Comparison of ENCODE assay signal across 9 cellular contexts in genomic region chr2:19360881-19361321, GRCh38. TPM values are rescaled to one million over a fixed set of nuclear protein-coding genes. Genes with fewer than 3 reads are reported as not detected.
DNase-seq lines count a peak whose midpoint lies in the region; ATAC-seq and TF ChIP-seq lines count a peak whose summit lies in the region.
"Had no signal": no experiment of that assay in that cellular context is flagged by ENCODE, and none has a peak within 500 bp of the region (broad histone marks: within the 10 kb centered on the region; RNA-seq: fewer than 3 reads in every experiment).

No MANE protein-coding gene starts in this region.

- no peaks in the 10 kb centered on the region for H3K36me3 ChIP-seq in H7 (replicated peaks; ENCODE audit: control insufficient read depth, insufficient read depth, low read length)
- no peaks in the 10 kb centered on the region for H3K36me3 ChIP-seq in left ventricle myocardium inferior
- H3K36me3 ChIP-seq in rectal smooth muscle tissue (ENCODE audit: control insufficient read depth, insufficient read depth, low read length) = no peaks in the 10 kb centered on the region

- no peaks in the 10 kb centered on the region for H3K9me3 Mint-ChIP-seq in activated T-helper 17 cell treated with anti-CD3 and anti-CD28 coated beads, Interleukin-2, amount 50 U/mL, for 72 hours

- H3K27me3 Mint-ChIP-seq in activated T-helper 17 cell treated with anti-CD3 and anti-CD28 coated beads, Interleukin-2, amount 50 U/mL, for 72 hours = peaks cover 50% of the 10 kb centered on the region

- H3K4me3 ChIP-seq in H7 (ENCODE audit: insufficient read depth, low read depth, low read length) (peak overlapping the region; percentile 21; the same call in 1 of the 2 replicates), left ventricle myocardium inferior (peak overlapping the region; percentile 78), rectal smooth muscle tissue (ENCODE audit: low read length) (peak overlapping the region; percentile 79)

- H3K4me1 Mint-ChIP-seq in activated T-helper 17 cell treated with anti-CD3 and anti-CD28 coated beads, Interleukin-2, amount 50 U/mL, for 72 hours = peaks cover 8% of the 10 kb centered on the region

- no peak for ATAC-seq in activated T-helper 17 cell treated with anti-CD3 and anti-CD28 coated beads, Interleukin-2, amount 50 U/mL, for 72 hours (replicated peaks)

- intact Hi-C loops in left ventricle myocardium inferior (cut with micrococcal nuclease) = loop anchor here (10.0 kb wide), 1 partner anchor 616 kb away; no protein-coding TSS in a partner anchor

- H3K27ac ChIP-seq in left ventricle myocardium inferior (replicated peaks) = no peak overlapping the region
- H3K27ac ChIP-seq in rectal smooth muscle tissue (ENCODE audit: low read depth, low read length) = peak overlapping the region; percentile 65

- H3K27me3 ChIP-seq in H7 (ENCODE audit: control insufficient read depth, insufficient read depth, low read length) (peaks cover 97% of the 10 kb centered on the region), left ventricle myocardium inferior (ENCODE audit: low read depth) (peaks cover 67% of the 10 kb centered on the region), rectal smooth muscle tissue (ENCODE audit: control insufficient read depth, insufficient read depth, low read length) (peaks cover 13% of the 10 kb centered on the region)

- H3K4me3 Mint-ChIP-seq in activated T-helper 17 cell treated with anti-CD3 and anti-CD28 coated beads, Interleukin-2, amount 50 U/mL, for 72 hours = peak overlapping the region; percentile 91

- DNase-seq in H7 (no peak), left ventricle myocardium inferior (no peak), epidermal melanocyte (ENCODE audit: insufficient read length, low spot score) (no peak), ureter (ENCODE audit: low spot score) (no peak), DMS79 (lab: John Stamatoyannopoulos, UW) (no peak)
- no peak for DNase-seq in stimulated activated CD4-positive, alpha-beta T cell treated with anti-CD3 and anti-CD28 coated beads, Interleukin-4, amount 100 ng/mL, for 24 hours
- DNase-seq: amygdala had no signal

- no peak for TF ChIP-seq CTCF in left ventricle myocardium inferior (IDR thresholded peaks at IDR 0.05; ENCODE audit: borderline replicate concordance)

- peaks cover 58% of the 10 kb centered on the region for H3K4me1 ChIP-seq in left ventricle myocardium inferior
- H3K4me1 ChIP-seq in rectal smooth muscle tissue (ENCODE audit: control insufficient read depth, insufficient read depth, low read length) = no peaks in the 10 kb centered on the region

- H3K9ac ChIP-seq in rectal smooth muscle tissue (ENCODE audit: low read length) = no peak overlapping the region

- no peaks in the 10 kb centered on the region for H3K36me3 Mint-ChIP-seq in activated T-helper 17 cell treated with anti-CD3 and anti-CD28 coated beads, Interleukin-2, amount 50 U/mL, for 72 hours (ENCODE audit: low read depth)

- H3K27ac Mint-ChIP-seq in activated T-helper 17 cell treated with anti-CD3 and anti-CD28 coated beads, Interleukin-2, amount 50 U/mL, for 72 hours = no peak overlapping the region

- no peaks in the 10 kb centered on the region for H3K9me3 ChIP-seq in left ventricle myocardium inferior (replicated peaks)

RNA-seq across cellular contexts. Expression of gene OSR1, which starts 2.5 kb away (rescaled TPM):
- 0.44 TPM in 1 of 2 replicates, not detected in the other for total RNA-seq in H7 (2014; rRNA removed; shearing (Covaris generic))
- not detected for total RNA-seq in activated T-helper 17 cell treated with anti-CD3 and anti-CD28 coated beads, Interleukin-2, amount 50 U/mL, for 72 hours
- total RNA-seq in left ventricle myocardium inferior = 2.7 TPM
- 34.7 TPM for total RNA-seq in ureter

Comparison
In these comparisons a context has a peak if more than half of its experiments do, and no peak if none do; other contexts are left out.
1. H3K4me3 ChIP-seq: peak in every context shown above with its lines; median percentile 79 in rectal smooth muscle tissue; 78 in left ventricle myocardium inferior; 21 in H7.